Comparison of ENCODE assay signal across 2 cellular contexts in the genomic region with DNA sequence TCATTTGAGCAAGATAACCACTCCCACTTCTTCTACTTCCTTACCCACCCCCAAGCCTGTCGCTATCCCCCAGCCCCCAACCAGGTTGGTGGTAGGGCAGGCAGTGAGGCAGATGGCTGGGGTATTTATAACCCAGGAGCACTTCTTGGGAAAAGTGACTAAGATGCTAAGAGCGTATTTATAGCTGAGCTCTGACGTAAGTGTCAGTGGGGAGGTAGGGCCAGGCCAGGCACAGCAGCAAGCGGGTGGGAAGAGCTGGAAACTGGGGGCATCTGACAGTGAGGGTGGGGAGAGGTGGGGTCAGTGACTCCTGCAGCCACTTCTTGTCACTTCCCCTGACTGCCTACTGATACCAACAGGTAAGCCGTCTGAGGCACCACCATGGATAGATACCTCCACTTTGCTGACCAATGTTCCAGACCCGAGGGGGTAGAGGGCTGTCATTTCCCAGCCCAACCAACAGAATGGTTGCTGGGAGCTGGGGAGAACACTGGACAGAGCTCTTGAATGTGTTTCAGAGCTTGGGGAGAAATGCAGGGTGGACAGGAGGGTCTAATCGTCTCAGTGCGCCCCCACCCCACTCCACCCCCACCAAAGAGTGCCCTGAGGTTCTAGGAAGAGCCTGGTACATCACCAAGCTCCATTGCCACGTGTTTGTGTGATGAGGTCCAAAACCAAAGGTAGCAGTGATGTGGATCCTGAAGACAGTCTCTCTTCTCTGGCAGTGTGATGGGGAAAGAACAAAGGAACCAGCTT.
TF ChIP-seq lines count a peak whose summit lies in the region.

No MANE protein-coding gene starts in this region.

TF ChIP-seq in IMR-90, 13 proteins besides CTCF, POLR2A, EP300 and RAD21:
- peak; percentile 44; the same call in 1 of the 2 replicates for TF ChIP-seq BHLHE40 (IDR thresholded peaks at IDR 0.05; ENCODE audit: low read depth, low read length)
- peak; percentile 79 for TF ChIP-seq RCOR1 (IDR thresholded peaks at IDR 0.05; ENCODE audit: insufficient replicate concordance, low read length)
- peak; percentile 72; the same call in 1 of the 2 replicates for TF ChIP-seq FOS (IDR thresholded peaks at IDR 0.05; ENCODE audit: low read depth, low read length)
- peak; percentile 73; the same call in 1 of the 2 replicates for TF ChIP-seq MAZ (IDR thresholded peaks at IDR 0.05; ENCODE audit: borderline replicate concordance, low read depth, low read length)
- TF ChIP-seq, protein P1, sequence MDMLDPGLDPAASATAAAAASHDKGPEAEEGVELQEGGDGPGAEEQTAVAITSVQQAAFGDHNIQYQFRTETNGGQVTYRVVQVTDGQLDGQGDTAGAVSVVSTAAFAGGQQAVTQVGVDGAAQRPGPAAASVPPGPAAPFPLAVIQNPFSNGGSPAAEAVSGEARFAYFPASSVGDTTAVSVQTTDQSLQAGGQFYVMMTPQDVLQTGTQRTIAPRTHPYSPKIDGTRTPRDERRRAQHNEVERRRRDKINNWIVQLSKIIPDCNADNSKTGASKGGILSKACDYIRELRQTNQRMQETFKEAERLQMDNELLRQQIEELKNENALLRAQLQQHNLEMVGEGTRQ (IDR thresholded peaks at IDR 0.05; ENCODE audit: low read depth, low read length): no peak
- TF ChIP-seq RFX5 (IDR thresholded peaks at IDR 0.05; ENCODE audit: low read depth, low read length): no peak
- no peak for TF ChIP-seq NFE2L2 (IDR thresholded peaks at IDR 0.05; ENCODE audit: low read depth, low read length)

TF ChIP-seq in K562, 482 proteins besides CTCF, POLR2A, EP300 and RAD21 (continues in another document):
- TF ChIP-seq EGR1 (conservative IDR thresholded peaks at IDR 0.05) (no peak), GABPB1 (CRISPR knock-in tag; IDR thresholded peaks at IDR 0.05) (0 out of 2 replicates have a peak, but pooled peaks have one; percentile 23), PHF20 (IDR thresholded peaks at IDR 0.05; ENCODE audit: partially characterized antibody) (no peak), GATAD2A (IDR thresholded peaks at IDR 0.05) (0 out of 2 replicates have a peak, but pooled peaks have one; percentile 51), ZC3H4 (CRISPR knock-in tag; IDR thresholded peaks at IDR 0.05; ENCODE audit: borderline replicate concordance) (no peak), RNF2 (IDR thresholded peaks at IDR 0.05) (no peak), HDAC1 (IDR thresholded peaks at IDR 0.05) (peak in 1 of 2 experiments; percentile 31; a peak in 1 of 4 replicates), FOXA3 (CRISPR knock-in tag; conservative IDR thresholded peaks at IDR 0.05 in 1 of 2, IDR thresholded peaks at IDR 0.05 in 1 of 2) (0 out of 4 replicates have a peak, but pooled peaks of 1 of the 2 experiments have one; percentile 26), ARID1B (IDR thresholded peaks at IDR 0.05) (0 out of 2 replicates have a peak, but pooled peaks have one; percentile 20), ZBTB7A (IDR thresholded peaks at IDR 0.05; ENCODE audit: borderline replicate concordance, control insufficient read depth, low read depth, low read length) (0 out of 2 replicates have a peak, but pooled peaks have one; percentile 16), FIP1L1 (IDR thresholded peaks at IDR 0.05; ENCODE audit: low read depth, low read length, poor library complexity, severe bottlenecking) (no peak), CBFA2T3 (IDR thresholded peaks at IDR 0.05) (peak; percentile 40; the same call in 1 of the 2 replicates), BACH1 (tag; IDR thresholded peaks at IDR 0.05) (0 out of 2 replicates have a peak, but pooled peaks have one; percentile 54), NR2C2 (CRISPR knock-in tag; IDR thresholded peaks at IDR 0.05) (no peak), NR2C2 (tag; IDR thresholded peaks at IDR 0.05) (peak; percentile 29; the same call in 1 of the 2 replicates), HNRNPL (IDR thresholded peaks at IDR 0.05; ENCODE audit: low read depth, low read length) (no peak), STAG1 (CRISPR knock-in tag; IDR thresholded peaks at IDR 0.05; ENCODE audit: borderline replicate concordance) (no peak), MED1 (CRISPR knock-in tag; IDR thresholded peaks at IDR 0.05; ENCODE audit: borderline replicate concordance) (no peak), ZNF695 (CRISPR knock-in tag; IDR thresholded peaks at IDR 0.05) (no peak), ERF (CRISPR knock-in tag; IDR thresholded peaks at IDR 0.05) (no peak), JUN (IDR thresholded peaks at IDR 0.05; ENCODE audit: borderline replicate concordance, low read depth, low read length) (no peak), JUN (CRISPR knock-in tag; IDR thresholded peaks at IDR 0.05; ENCODE audit: borderline replicate concordance) (no peak), JUND (IDR thresholded peaks at IDR 0.05; ENCODE audit: borderline replicate concordance, low read depth, low read length) (peak; percentile 48; the same call in 1 of the 2 replicates), JUND (tag; IDR thresholded peaks at IDR 0.05; ENCODE audit: borderline replicate concordance, low read depth, low read length) (no peak; the same call in 2 of the 3 replicates), MYBL2 (IDR thresholded peaks at IDR 0.05; ENCODE audit: low read depth) (no peak), MYBL2 (CRISPR knock-in tag; IDR thresholded peaks at IDR 0.05; ENCODE audit: borderline replicate concordance) (no peak), TRIM28 (IDR thresholded peaks at IDR 0.05) (no peak), CREB1 (IDR thresholded peaks at IDR 0.05) (peak; percentile 30; the same call in 1 of the 2 replicates), CREB1 (CRISPR knock-in tag; IDR thresholded peaks at IDR 0.05) (peak; percentile 50; the same call in 1 of the 2 replicates), MEF2D (tag; conservative IDR thresholded peaks at IDR 0.05; ENCODE audit: low read depth) (peak; percentile 93), CREM (IDR thresholded peaks at IDR 0.05; ENCODE audit: low read depth) (peak; percentile 65; the same call in 1 of the 2 replicates)
- TF ChIP-seq, protein P2, sequence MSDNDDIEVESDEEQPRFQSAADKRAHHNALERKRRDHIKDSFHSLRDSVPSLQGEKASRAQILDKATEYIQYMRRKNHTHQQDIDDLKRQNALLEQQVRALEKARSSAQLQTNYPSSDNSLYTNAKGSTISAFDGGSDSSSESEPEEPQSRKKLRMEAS (CRISPR knock-in tag; IDR thresholded peaks at IDR 0.05): peak; percentile 79
- TF ChIP-seq, protein P3, sequence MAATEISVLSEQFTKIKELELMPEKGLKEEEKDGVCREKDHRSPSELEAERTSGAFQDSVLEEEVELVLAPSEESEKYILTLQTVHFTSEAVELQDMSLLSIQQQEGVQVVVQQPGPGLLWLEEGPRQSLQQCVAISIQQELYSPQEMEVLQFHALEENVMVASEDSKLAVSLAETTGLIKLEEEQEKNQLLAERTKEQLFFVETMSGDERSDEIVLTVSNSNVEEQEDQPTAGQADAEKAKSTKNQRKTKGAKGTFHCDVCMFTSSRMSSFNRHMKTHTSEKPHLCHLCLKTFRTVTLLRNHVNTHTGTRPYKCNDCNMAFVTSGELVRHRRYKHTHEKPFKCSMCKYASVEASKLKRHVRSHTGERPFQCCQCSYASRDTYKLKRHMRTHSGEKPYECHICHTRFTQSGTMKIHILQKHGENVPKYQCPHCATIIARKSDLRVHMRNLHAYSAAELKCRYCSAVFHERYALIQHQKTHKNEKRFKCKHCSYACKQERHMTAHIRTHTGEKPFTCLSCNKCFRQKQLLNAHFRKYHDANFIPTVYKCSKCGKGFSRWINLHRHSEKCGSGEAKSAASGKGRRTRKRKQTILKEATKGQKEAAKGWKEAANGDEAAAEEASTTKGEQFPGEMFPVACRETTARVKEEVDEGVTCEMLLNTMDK (IDR thresholded peaks at IDR 0.05; ENCODE audit: borderline replicate concordance, insufficient read depth, low read depth, low read length, poor library complexity, severe bottlenecking): no peak
- TF ChIP-seq, protein P4, sequence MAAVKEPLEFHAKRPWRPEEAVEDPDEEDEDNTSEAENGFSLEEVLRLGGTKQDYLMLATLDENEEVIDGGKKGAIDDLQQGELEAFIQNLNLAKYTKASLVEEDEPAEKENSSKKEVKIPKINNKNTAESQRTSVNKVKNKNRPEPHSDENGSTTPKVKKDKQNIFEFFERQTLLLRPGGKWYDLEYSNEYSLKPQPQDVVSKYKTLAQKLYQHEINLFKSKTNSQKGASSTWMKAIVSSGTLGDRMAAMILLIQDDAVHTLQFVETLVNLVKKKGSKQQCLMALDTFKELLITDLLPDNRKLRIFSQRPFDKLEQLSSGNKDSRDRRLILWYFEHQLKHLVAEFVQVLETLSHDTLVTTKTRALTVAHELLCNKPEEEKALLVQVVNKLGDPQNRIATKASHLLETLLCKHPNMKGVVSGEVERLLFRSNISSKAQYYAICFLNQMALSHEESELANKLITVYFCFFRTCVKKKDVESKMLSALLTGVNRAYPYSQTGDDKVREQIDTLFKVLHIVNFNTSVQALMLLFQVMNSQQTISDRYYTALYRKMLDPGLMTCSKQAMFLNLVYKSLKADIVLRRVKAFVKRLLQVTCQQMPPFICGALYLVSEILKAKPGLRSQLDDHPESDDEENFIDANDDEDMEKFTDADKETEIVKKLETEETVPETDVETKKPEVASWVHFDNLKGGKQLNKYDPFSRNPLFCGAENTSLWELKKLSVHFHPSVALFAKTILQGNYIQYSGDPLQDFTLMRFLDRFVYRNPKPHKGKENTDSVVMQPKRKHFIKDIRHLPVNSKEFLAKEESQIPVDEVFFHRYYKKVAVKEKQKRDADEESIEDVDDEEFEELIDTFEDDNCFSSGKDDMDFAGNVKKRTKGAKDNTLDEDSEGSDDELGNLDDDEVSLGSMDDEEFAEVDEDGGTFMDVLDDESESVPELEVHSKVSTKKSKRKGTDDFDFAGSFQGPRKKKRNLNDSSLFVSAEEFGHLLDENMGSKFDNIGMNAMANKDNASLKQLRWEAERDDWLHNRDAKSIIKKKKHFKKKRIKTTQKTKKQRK (IDR thresholded peaks at IDR 0.05; ENCODE audit: borderline replicate concordance, low read depth, low read length): no peak
- TF ChIP-seq, protein P5, sequence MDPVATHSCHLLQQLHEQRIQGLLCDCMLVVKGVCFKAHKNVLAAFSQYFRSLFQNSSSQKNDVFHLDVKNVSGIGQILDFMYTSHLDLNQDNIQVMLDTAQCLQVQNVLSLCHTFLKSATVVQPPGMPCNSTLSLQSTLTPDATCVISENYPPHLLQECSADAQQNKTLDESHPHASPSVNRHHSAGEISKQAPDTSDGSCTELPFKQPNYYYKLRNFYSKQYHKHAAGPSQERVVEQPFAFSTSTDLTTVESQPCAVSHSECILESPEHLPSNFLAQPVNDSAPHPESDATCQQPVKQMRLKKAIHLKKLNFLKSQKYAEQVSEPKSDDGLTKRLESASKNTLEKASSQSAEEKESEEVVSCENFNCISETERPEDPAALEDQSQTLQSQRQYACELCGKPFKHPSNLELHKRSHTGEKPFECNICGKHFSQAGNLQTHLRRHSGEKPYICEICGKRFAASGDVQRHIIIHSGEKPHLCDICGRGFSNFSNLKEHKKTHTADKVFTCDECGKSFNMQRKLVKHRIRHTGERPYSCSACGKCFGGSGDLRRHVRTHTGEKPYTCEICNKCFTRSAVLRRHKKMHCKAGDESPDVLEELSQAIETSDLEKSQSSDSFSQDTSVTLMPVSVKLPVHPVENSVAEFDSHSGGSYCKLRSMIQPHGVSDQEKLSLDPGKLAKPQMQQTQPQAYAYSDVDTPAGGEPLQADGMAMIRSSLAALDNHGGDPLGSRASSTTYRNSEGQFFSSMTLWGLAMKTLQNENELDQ (CRISPR knock-in tag; IDR thresholded peaks at IDR 0.05; ENCODE audit: borderline replicate concordance): no peak
- TF ChIP-seq, protein P6, sequence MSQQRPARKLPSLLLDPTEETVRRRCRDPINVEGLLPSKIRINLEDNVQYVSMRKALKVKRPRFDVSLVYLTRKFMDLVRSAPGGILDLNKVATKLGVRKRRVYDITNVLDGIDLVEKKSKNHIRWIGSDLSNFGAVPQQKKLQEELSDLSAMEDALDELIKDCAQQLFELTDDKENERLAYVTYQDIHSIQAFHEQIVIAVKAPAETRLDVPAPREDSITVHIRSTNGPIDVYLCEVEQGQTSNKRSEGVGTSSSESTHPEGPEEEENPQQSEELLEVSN (IDR thresholded peaks at IDR 0.05; ENCODE audit: borderline replicate concordance in 1 of 2, extremely low read depth in 1 of 2, insufficient read depth in 1 of 2, insufficient read length in 1 of 2, low read depth in 1 of 2, low read length in 1 of 2, poor library complexity in 1 of 2, severe bottlenecking in 1 of 2): no peak
- TF ChIP-seq, protein P7, sequence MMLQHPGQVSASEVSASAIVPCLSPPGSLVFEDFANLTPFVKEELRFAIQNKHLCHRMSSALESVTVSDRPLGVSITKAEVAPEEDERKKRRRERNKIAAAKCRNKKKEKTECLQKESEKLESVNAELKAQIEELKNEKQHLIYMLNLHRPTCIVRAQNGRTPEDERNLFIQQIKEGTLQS (IDR thresholded peaks at IDR 0.05): peak; percentile 73
- TF ChIP-seq, protein P7 (CRISPR knock-in tag; conservative IDR thresholded peaks at IDR 0.05): no peak
- TF ChIP-seq, protein P8, sequence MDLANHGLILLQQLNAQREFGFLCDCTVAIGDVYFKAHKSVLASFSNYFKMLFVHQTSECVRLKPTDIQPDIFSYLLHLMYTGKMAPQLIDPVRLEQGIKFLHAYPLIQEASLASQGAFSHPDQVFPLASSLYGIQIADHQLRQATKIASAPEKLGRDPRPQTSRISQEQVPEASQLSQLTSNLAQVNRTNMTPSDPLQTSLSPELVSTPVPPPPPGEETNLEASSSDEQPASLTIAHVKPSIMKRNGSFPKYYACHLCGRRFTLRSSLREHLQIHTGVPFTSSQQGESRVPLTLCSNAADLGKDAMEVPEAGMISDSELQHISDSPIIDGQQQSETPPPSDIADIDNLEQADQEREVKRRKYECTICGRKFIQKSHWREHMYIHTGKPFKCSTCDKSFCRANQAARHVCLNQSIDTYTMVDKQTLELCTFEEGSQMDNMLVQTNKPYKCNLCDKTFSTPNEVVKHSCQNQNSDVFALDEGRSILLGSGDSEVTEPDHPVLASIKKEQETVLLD (IDR thresholded peaks at IDR 0.05): no peak
- TF ChIP-seq, protein P9, sequence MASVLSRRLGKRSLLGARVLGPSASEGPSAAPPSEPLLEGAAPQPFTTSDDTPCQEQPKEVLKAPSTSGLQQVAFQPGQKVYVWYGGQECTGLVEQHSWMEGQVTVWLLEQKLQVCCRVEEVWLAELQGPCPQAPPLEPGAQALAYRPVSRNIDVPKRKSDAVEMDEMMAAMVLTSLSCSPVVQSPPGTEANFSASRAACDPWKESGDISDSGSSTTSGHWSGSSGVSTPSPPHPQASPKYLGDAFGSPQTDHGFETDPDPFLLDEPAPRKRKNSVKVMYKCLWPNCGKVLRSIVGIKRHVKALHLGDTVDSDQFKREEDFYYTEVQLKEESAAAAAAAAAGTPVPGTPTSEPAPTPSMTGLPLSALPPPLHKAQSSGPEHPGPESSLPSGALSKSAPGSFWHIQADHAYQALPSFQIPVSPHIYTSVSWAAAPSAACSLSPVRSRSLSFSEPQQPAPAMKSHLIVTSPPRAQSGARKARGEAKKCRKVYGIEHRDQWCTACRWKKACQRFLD (CRISPR knock-in tag; IDR thresholded peaks at IDR 0.05): 0 out of 2 replicates have a peak, but pooled peaks have one; percentile 38
